In genomic region chr9:134326754-134327526, GRCh38 we compare ENCODE assay signal across 8 cellular contexts. TPM values are rescaled to one million over a fixed set of nuclear protein-coding genes. Genes with fewer than 3 reads are reported as not detected.
DNase-seq lines count a peak whose midpoint lies in the region; ATAC-seq and TF ChIP-seq lines count a peak whose summit lies in the region.

No MANE protein-coding gene starts in this region.

- H3K27ac ChIP-seq in lower lobe of right lung (peak overlapping the region; percentile 84), urinary bladder (ENCODE audit: low read depth) (peak overlapping the region; percentile 84)

- H3K4me1 ChIP-seq in lower lobe of right lung (peaks cover 63% of the 10 kb centered on the region), urinary bladder (ENCODE audit: insufficient read depth) (peaks cover 3% of the 10 kb centered on the region)

- TF ChIP-seq CTCF in choroid plexus epithelial cell (conservative IDR thresholded peaks at IDR 0.05; ENCODE audit: low read depth, low read length) = no peak
- no peak for TF ChIP-seq CTCF in lower lobe of right lung (IDR thresholded peaks at IDR 0.05)

- peak overlapping the region; percentile 70 for H3K4me3 ChIP-seq in choroid plexus epithelial cell (ENCODE audit: low read depth, low read length)
- peak overlapping the region; percentile 79 for H3K4me3 ChIP-seq in lower lobe of right lung
- peak overlapping the region; percentile 82 for H3K4me3 ChIP-seq in urinary bladder (ENCODE audit: low read depth, low read length)

- under 1% methylated on average over 72 of the region's 72 CpGs for WGBS in urinary bladder

- H3K9me3 ChIP-seq in lower lobe of right lung = no peaks in the 10 kb centered on the region

- H3K36me3 ChIP-seq in lower lobe of right lung (no peaks in the 10 kb centered on the region), urinary bladder (ENCODE audit: insufficient read depth) (no peaks in the 10 kb centered on the region)

- peak; percentile 30 for DNase-seq in COLO668 (lab: John Stamatoyannopoulos, UW; ENCODE audit: unreplicated experiment)
- DNase-seq in LHCN-M2 (ENCODE audit: low read depth) = peak; percentile 34
- peak; percentile 46 for DNase-seq in choroid plexus epithelial cell (ENCODE audit: low read depth)
- peak; percentile 60 for DNase-seq in lower lobe of right lung
- DNase-seq in COR-L47 (lab: John Stamatoyannopoulos, UW) = no peak
- no peak for DNase-seq in NCI-H1105 (lab: John Stamatoyannopoulos, UW)
- DNase-seq in NCI-H446 treated with DMSO at 0.1 percent for 48 hours (lab: John Stamatoyannopoulos, UW) = no peak

- ATAC-seq in lower lobe of right lung = no peak

- intact Hi-C loops in lower lobe of right lung (cut with DNase I) = no loop called here

- H3K27me3 ChIP-seq in lower lobe of right lung (ENCODE audit: low read depth) = no peaks in the 10 kb centered on the region

RNA-seq across cellular contexts. Expression of gene RXRA, which starts 0.7 kb away (rescaled TPM):
- total RNA-seq in LHCN-M2 (2014; rRNA removed) (19.1 and 20.4 TPM in 2 replicates), lower lobe of right lung (85.7 TPM), urinary bladder (19.7 TPM)
- 20.9 TPM for polyA plus RNA-seq in LHCN-M2 (2012)
- polyA plus RNA-seq in urinary bladder = 70.6 TPM

Comparison
In these comparisons a context has a peak if more than half of its experiments do, and no peak if none do; other contexts are left out.
1. DNase-seq: peak in COLO668 (single experiment), LHCN-M2 (single experiment), choroid plexus epithelial cell (single experiment) and lower lobe of right lung (single experiment); none in COR-L47 (single experiment), NCI-H1105 (single experiment) and NCI-H446 treated with DMSO at 0.1 percent for 48 hours (single experiment).
2. Peak in every context shown above with its lines, with median percentiles within 50 percentile points of each other: H3K4me3 ChIP-seq.